ENCODE assay signal across 24 cellular contexts in genomic region chr6:148964467-148964866, GRCh38.
DNase-seq lines count a peak whose midpoint lies in the region; ATAC-seq, FAIRE-seq and TF ChIP-seq lines count a peak whose summit lies in the region.
"Had no signal": no experiment of that assay in that cellular context is flagged by ENCODE, and none has a peak within 500 bp of the region (broad histone marks: within the 10 kb centered on the region; RNA-seq: fewer than 3 reads in every experiment).

No MANE protein-coding gene starts in this region.

- no peak overlapping the region for H3K4ac ChIP-seq in H9 (ENCODE audit: low read depth, low read length)
- no peak overlapping the region for H3K4ac ChIP-seq in neuronal stem cell (ENCODE audit: low read length)

- no peaks in the 10 kb centered on the region for H3K36me3 ChIP-seq in K562 (ENCODE audit: control insufficient read depth, insufficient read depth, low read length)
- peaks cover 0 to 3% of the 10 kb centered on the region in 2 donors for H3K36me3 ChIP-seq in neuronal stem cell (replicated peaks in 1 of 2; ENCODE audit: control insufficient read depth in 2 of 2, insufficient read depth in 2 of 2, low read length in 2 of 2)
- H3K36me3 ChIP-seq: BE2C, HAP-1 had no signal

- TF ChIP-seq EP300 in K562 (IDR thresholded peaks at IDR 0.05; ENCODE audit: low read length): no peak

- TF ChIP-seq RAD21 in K562 (CRISPR knock-in tag; conservative IDR thresholded peaks at IDR 0.05 in 1 of 2, IDR thresholded peaks at IDR 0.05 in 1 of 2): no peak

- H4K20me1 ChIP-seq in H9 (ENCODE audit: control insufficient read depth, insufficient read depth, insufficient read length) (no peaks in the 10 kb centered on the region), K562 (replicated peaks; ENCODE audit: control insufficient read depth, insufficient read depth, low read length) (no peaks in the 10 kb centered on the region)

- no peak overlapping the region for H2BK120ac ChIP-seq in H9 (ENCODE audit: low read depth, low read length, poor library complexity, severe bottlenecking)
- no peak overlapping the region for H2BK120ac ChIP-seq in neuronal stem cell (ENCODE audit: low read depth, low read length)

- no peak overlapping the region for H3K4me3 Mint-ChIP-seq in H9
- H3K4me3 Mint-ChIP-seq: CD14-positive monocyte; CD4-positive, alpha-beta T cell; CD8-positive, alpha-beta memory T cell; HFFc6 had no signal

- no peak overlapping the region for H3K9ac ChIP-seq in H9 (ENCODE audit: extremely low read depth, insufficient read length, low read length)
- H3K9ac ChIP-seq in K562 (ENCODE audit: insufficient read depth in 1 of 2, low read depth in 2 of 2, low read length in 2 of 2): no peak overlapping the region
- no peak overlapping the region for H3K9ac ChIP-seq in neuronal stem cell (ENCODE audit: low read depth, low read length, poor library complexity)
- H3K9ac ChIP-seq: BLaER1 treated with 17β-estradiol and CSF1 and Interleukin-3, amounts not matched to agents 10 nM and 100 nM had no signal

- no peak overlapping the region for H2AFZ ChIP-seq in H9 (ENCODE audit: low read length)
- H2AFZ ChIP-seq in K562 (ENCODE audit: low read depth, low read length): no peak overlapping the region
- no peak overlapping the region for H2AFZ ChIP-seq in neuronal stem cell (ENCODE audit: low read length)

- CTCF ChIA-PET in K562 (lab: Yijun Ruan, JAX; ENCODE audit: low intra/inter-chr PET ratio): no interaction called here

- no peak for DNase-seq in H9
- no peak for DNase-seq in K562 (ENCODE audit: extremely low read depth in 1 of 4, low spot score in 3 of 4)
- no peak for DNase-seq in neuronal stem cell (ENCODE audit: low spot score)
- no peak for DNase-seq in islet precursor cell
- no peak for DNase-seq in central memory CD4-positive, alpha-beta T cell
- no peak for DNase-seq in omental fat pad (ENCODE audit: low spot score)
- DNase-seq: 8988T; ACHN; AML-193; BE2C; Calu3; CD4-positive, alpha-beta T cell; CD8-positive, alpha-beta memory T cell; COR-L47; DMS53; DMS79 treated with DMSO at 0.1 percent for 48 hours; GF-D8; HFFc6 had no signal

- no peak overlapping the region for H3K56ac ChIP-seq in H9 (ENCODE audit: insufficient read length, low read depth, low read length)

- no peak overlapping the region for H2BK12ac ChIP-seq in H9 (ENCODE audit: insufficient read length, low read depth, low read length)
- H2BK12ac ChIP-seq in neuronal stem cell (ENCODE audit: low read length): peak overlapping the region; percentile 44

- no peak overlapping the region for H4K5ac ChIP-seq in H9 (ENCODE audit: insufficient read length, low read depth, low read length)

- H3K14ac ChIP-seq in H9 (ENCODE audit: insufficient read depth, low read length) (no peak overlapping the region), neuronal stem cell (ENCODE audit: low read length) (no peak overlapping the region)

- intact Hi-C loops in K562 (cut with micrococcal nuclease): no loop called here

- no peak overlapping the region for H4K91ac ChIP-seq in H9 (ENCODE audit: insufficient read length, low read depth, low read length)
- H4K91ac ChIP-seq in neuronal stem cell (ENCODE audit: low read depth, low read length, poor library complexity): no peak overlapping the region

- H3K23me2 ChIP-seq in H9 (ENCODE audit: insufficient read length, low read depth, low read length, poor library complexity, severe bottlenecking): no peaks in the 10 kb centered on the region

- H3K4me2 ChIP-seq in H9 (ENCODE audit: insufficient read depth, insufficient read length, low read length) (no peak overlapping the region), K562 (ENCODE audit: insufficient read depth, low read length) (no peak overlapping the region), neuronal stem cell (ENCODE audit: insufficient read depth, low read length, poor library complexity, severe bottlenecking) (no peak overlapping the region)
- H3K4me2 ChIP-seq: A549; BLaER1 treated with 17β-estradiol and CSF1 and Interleukin-3, amounts not matched to agents 10 nM and 100 nM had no signal

- POLR2A ChIA-PET in K562 (lab: Yijun Ruan, JAX): no interaction called here

- no peaks in the 10 kb centered on the region for H3K9me1 ChIP-seq in K562 (ENCODE audit: control insufficient read depth, insufficient read depth, low read length)

- peaks cover 3% of the 10 kb centered on the region; the same call in 1 of the 2 replicates for H3K4me1 ChIP-seq in H9 (ENCODE audit: insufficient read depth, low read length)
- H3K4me1 ChIP-seq in K562 (replicated peaks in 1 of 2; ENCODE audit: control insufficient read depth in 2 of 2, insufficient read depth in 2 of 2, low read length in 2 of 2): no peaks in the 10 kb centered on the region
- H3K4me1 ChIP-seq in neuronal stem cell (ENCODE audit: control insufficient read depth in 2 of 2, insufficient read depth in 1 of 2, low read depth in 1 of 2, low read length in 2 of 2): peaks cover 19 to 21% of the 10 kb centered on the region in 2 donors
- H3K4me1 ChIP-seq: A549, BE2C had no signal

- FAIRE-seq in K562 (lab: Jason Lieb, UNC): no peak
- FAIRE-seq: A549, GM12891, GM18507 had no signal

- BruUV-seq in K562 (replicated peaks; lab: Mats Ljungman, UMichigan): no TSS peak

- no peak for TF ChIP-seq CTCF in H9 (conservative IDR thresholded peaks at IDR 0.05)
- TF ChIP-seq CTCF in K562 (IDR thresholded peaks at IDR 0.05 in 2 of 3, conservative IDR thresholded peaks at IDR 0.05 in 1 of 3; ENCODE audit: insufficient read depth in 2 of 3, low read depth in 1 of 3, low read length in 3 of 3): no peak
- TF ChIP-seq CTCF in omental fat pad (IDR thresholded peaks at IDR 0.05): no peak

- H2BK20ac ChIP-seq in H9 (ENCODE audit: low read depth, low read length, poor library complexity, severe bottlenecking): no peak overlapping the region

- TF ChIP-seq POLR2A in K562 (conservative IDR thresholded peaks at IDR 0.05): no peak

- no peaks in the 10 kb centered on the region; the same call in 1 of the 2 replicates for H3K27me3 Mint-ChIP-seq in H9 (ENCODE audit: low read depth)
- H3K27me3 Mint-ChIP-seq: CD4-positive, alpha-beta T cell; CD8-positive, alpha-beta memory T cell had no signal

- no peaks in the 10 kb centered on the region for H3K27me3 ChIP-seq in H9 (ENCODE audit: insufficient read depth, low read length)
- peaks cover 40 to 44% of the 10 kb centered on the region in 2 experiments for H3K27me3 ChIP-seq in K562 (ENCODE audit: control insufficient read depth in 2 of 2, insufficient read depth in 2 of 2, low read length in 2 of 2)
- no peaks in the 10 kb centered on the region for H3K27me3 ChIP-seq in neuronal stem cell (ENCODE audit: control insufficient read depth in 3 of 3, insufficient read depth in 3 of 3, low read depth in 1 of 3, low read length in 3 of 3)
- H3K27me3 ChIP-seq: BLaER1 treated with 17β-estradiol and CSF1 and Interleukin-3, amounts not matched to agents 10 nM and 100 nM had no signal

- peaks cover 66 to 73% of the 10 kb centered on the region in 2 experiments for H3K4me1 Mint-ChIP-seq in H9
- H3K4me1 Mint-ChIP-seq: CD14-positive monocyte; CD8-positive, alpha-beta memory T cell had no signal

- H3K36me3 Mint-ChIP-seq in H9 (ENCODE audit: insufficient read depth in 1 of 3, low read depth in 3 of 3): peaks cover 14 to 20% (median 17%) of the 10 kb centered on the region in 3 experiments; a peak in 6 of 7 replicates
- H3K36me3 Mint-ChIP-seq: CD14-positive monocyte had no signal

- H3K4me3 ChIP-seq in K562: no peak overlapping the region
- no peak overlapping the region for H3K4me3 ChIP-seq in neuronal stem cell (ENCODE audit: low read length in 2 of 2)
- H3K4me3 ChIP-seq: A549; BLaER1 treated with 17β-estradiol and CSF1 and Interleukin-3, amounts not matched to agents 10 nM and 100 nM; HAP-1 had no signal

- H3K27ac ChIP-seq in H9 (ENCODE audit: insufficient read length, low read depth, low read length) (no peak overlapping the region), K562 (ENCODE audit: extremely low read depth, low read depth, low read length) (no peak overlapping the region), neuronal stem cell (replicated peaks; ENCODE audit: low read length) (no peak overlapping the region)
- H3K27ac ChIP-seq: A549; BLaER1 treated with 17β-estradiol and CSF1 and Interleukin-3, amounts not matched to agents 10 nM and 100 nM had no signal

- no peak overlapping the region for H3K18ac ChIP-seq in H9 (ENCODE audit: insufficient read length, low read depth, low read length)
- peak overlapping the region; percentile 39 for H3K18ac ChIP-seq in neuronal stem cell (ENCODE audit: low read length)

- H2BK15ac ChIP-seq in H9 (ENCODE audit: low read depth, low read length) (no peak overlapping the region), neuronal stem cell (ENCODE audit: low read length) (no peak overlapping the region)

- H3K9me3 Mint-ChIP-seq in H9: no peaks in the 10 kb centered on the region; a peak in 1 of 5 replicates
- H3K9me3 Mint-ChIP-seq: CD14-positive monocyte; CD4-positive, alpha-beta T cell; CD8-positive, alpha-beta memory T cell; HFFc6 had no signal

- H3K23ac ChIP-seq in H9 (ENCODE audit: insufficient read length, low read depth, low read length) (no peak overlapping the region), neuronal stem cell (ENCODE audit: low read depth, low read length, poor library complexity) (no peak overlapping the region)

- no peak overlapping the region for H3T11ph ChIP-seq in H9 (ENCODE audit: low read length)

- ATAC-seq in K562 (no peak), omental fat pad (ENCODE audit: low FRiP score) (no peak)
- ATAC-seq: A549 had no signal

- no peak overlapping the region for H2BK5ac ChIP-seq in H9 (ENCODE audit: insufficient read length, low read length)
- no peak overlapping the region for H2BK5ac ChIP-seq in neuronal stem cell (ENCODE audit: low read length)

- H3K79me2 ChIP-seq in H9 (ENCODE audit: insufficient read depth, low read length) (no peaks in the 10 kb centered on the region), K562 (ENCODE audit: control insufficient read depth, insufficient read depth, low read length) (no peaks in the 10 kb centered on the region)

- no peak overlapping the region for H2AK5ac ChIP-seq in H9 (ENCODE audit: insufficient read length, low read length)
- H2AK5ac ChIP-seq in neuronal stem cell (ENCODE audit: low read depth, low read length): no peak overlapping the region

- WGBS in H9 (ENCODE audit: extremely low coverage, insufficient read length, low lambda C conversion rate): no CpG with 5 or more reads among the region's 13 CpGs
- 11% methylated on average over 13 of the region's 13 CpGs for WGBS in K562 (ENCODE audit: insufficient coverage, low coverage, missing lambda C conversion rate)
- no CpG with 5 or more reads among the region's 13 CpGs for WGBS in neuronal stem cell (ENCODE audit: extremely low coverage in 2 of 2, insufficient read length in 2 of 2, insufficient replicate concordance in 1 of 2), 2 donors

- in situ Hi-C loops in K562 (cut with MboI): no loop called here

- H3K79me1 ChIP-seq in H9 (ENCODE audit: insufficient read depth, low read depth, low read length, poor library complexity, severe bottlenecking): no peaks in the 10 kb centered on the region
- peaks cover 2% of the 10 kb centered on the region for H3K79me1 ChIP-seq in neuronal stem cell (ENCODE audit: low read depth, low read length)

- peak overlapping the region; percentile 70 to 91 (median 83); a peak in 4 of 7 replicates for H3K27ac Mint-ChIP-seq in H9
- H3K27ac Mint-ChIP-seq: CD14-positive monocyte; CD4-positive, alpha-beta T cell; HFFc6 had no signal

- H3K9me3 ChIP-seq in H9 (ENCODE audit: control insufficient read depth, low read depth, low read length): no peaks in the 10 kb centered on the region
- H3K9me3 ChIP-seq in K562 (replicated peaks; ENCODE audit: control insufficient read depth, insufficient read depth, low read depth, low read length): no peaks in the 10 kb centered on the region
- H3K9me3 ChIP-seq in neuronal stem cell (replicated peaks in 1 of 2; ENCODE audit: control insufficient read depth in 2 of 2, insufficient read depth in 1 of 2, low read depth in 1 of 2, low read length in 2 of 2): no peaks in the 10 kb centered on the region
- H3K9me3 ChIP-seq: A549, BE2C, HAP-1 had no signal

- H4K8ac ChIP-seq in H9 (replicated peaks; ENCODE audit: insufficient read length, low read depth, low read length) (no peak overlapping the region), neuronal stem cell (ENCODE audit: low read depth, low read length) (no peak overlapping the region)
